In genomic region chr15:58344164-58345070, GRCh38 we compare ENCODE assay signal across 1 cellular context.
TF ChIP-seq lines count a peak whose summit lies in the region.

No MANE protein-coding gene starts in this region.

TF ChIP-seq in K562, 482 proteins besides CTCF, POLR2A, EP300 and RAD21 (continued from another document and continues in another):
- 0 out of 2 replicates have a peak, but pooled peaks have one; percentile 39 for TF ChIP-seq ELF4 (CRISPR knock-in tag; IDR thresholded peaks at IDR 0.05)
- no peak for TF ChIP-seq ZBTB40 (IDR thresholded peaks at IDR 0.05)
- TF ChIP-seq ZBTB40 (CRISPR knock-in tag; IDR thresholded peaks at IDR 0.05) = no peak
- TF ChIP-seq TFAM (CRISPR knock-in tag; conservative IDR thresholded peaks at IDR 0.05) = no peak
- TF ChIP-seq, protein P1, sequence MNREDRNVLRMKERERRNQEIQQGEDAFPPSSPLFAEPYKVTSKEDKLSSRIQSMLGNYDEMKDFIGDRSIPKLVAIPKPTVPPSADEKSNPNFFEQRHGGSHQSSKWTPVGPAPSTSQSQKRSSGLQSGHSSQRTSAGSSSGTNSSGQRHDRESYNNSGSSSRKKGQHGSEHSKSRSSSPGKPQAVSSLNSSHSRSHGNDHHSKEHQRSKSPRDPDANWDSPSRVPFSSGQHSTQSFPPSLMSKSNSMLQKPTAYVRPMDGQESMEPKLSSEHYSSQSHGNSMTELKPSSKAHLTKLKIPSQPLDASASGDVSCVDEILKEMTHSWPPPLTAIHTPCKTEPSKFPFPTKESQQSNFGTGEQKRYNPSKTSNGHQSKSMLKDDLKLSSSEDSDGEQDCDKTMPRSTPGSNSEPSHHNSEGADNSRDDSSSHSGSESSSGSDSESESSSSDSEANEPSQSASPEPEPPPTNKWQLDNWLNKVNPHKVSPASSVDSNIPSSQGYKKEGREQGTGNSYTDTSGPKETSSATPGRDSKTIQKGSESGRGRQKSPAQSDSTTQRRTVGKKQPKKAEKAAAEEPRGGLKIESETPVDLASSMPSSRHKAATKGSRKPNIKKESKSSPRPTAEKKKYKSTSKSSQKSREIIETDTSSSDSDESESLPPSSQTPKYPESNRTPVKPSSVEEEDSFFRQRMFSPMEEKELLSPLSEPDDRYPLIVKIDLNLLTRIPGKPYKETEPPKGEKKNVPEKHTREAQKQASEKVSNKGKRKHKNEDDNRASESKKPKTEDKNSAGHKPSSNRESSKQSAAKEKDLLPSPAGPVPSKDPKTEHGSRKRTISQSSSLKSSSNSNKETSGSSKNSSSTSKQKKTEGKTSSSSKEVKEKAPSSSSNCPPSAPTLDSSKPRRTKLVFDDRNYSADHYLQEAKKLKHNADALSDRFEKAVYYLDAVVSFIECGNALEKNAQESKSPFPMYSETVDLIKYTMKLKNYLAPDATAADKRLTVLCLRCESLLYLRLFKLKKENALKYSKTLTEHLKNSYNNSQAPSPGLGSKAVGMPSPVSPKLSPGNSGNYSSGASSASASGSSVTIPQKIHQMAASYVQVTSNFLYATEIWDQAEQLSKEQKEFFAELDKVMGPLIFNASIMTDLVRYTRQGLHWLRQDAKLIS (CRISPR knock-in tag; IDR thresholded peaks at IDR 0.05) = no peak
- TF ChIP-seq MECOM (CRISPR knock-in tag; IDR thresholded peaks at IDR 0.05) = no peak
- peak; percentile 47 for TF ChIP-seq TAL1 (IDR thresholded peaks at IDR 0.05)
- TF ChIP-seq ZNF121 (CRISPR knock-in tag; conservative IDR thresholded peaks at IDR 0.05) = no peak
- no peak for TF ChIP-seq ZNF785 (CRISPR knock-in tag; IDR thresholded peaks at IDR 0.05)
- TF ChIP-seq, protein P2, sequence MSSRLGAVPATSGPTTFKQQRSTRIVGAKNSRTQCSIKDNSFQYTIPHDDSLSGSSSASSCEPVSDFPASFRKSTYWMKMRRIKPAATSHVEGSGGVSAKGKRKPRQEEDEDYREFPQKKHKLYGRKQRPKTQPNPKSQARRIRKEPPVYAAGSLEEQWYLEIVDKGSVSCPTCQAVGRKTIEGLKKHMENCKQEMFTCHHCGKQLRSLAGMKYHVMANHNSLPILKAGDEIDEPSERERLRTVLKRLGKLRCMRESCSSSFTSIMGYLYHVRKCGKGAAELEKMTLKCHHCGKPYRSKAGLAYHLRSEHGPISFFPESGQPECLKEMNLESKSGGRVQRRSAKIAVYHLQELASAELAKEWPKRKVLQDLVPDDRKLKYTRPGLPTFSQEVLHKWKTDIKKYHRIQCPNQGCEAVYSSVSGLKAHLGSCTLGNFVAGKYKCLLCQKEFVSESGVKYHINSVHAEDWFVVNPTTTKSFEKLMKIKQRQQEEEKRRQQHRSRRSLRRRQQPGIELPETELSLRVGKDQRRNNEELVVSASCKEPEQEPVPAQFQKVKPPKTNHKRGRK (tag; IDR thresholded peaks at IDR 0.05) = no peak
- no peak for TF ChIP-seq NELFE (IDR thresholded peaks at IDR 0.05; ENCODE audit: insufficient read depth, insufficient read length)
- TF ChIP-seq ZNF444 (CRISPR knock-in tag; IDR thresholded peaks at IDR 0.05) = 0 out of 2 replicates have a peak, but pooled peaks have one; percentile 30
- TF ChIP-seq TCFL5 (CRISPR knock-in tag; conservative IDR thresholded peaks at IDR 0.05) = no peak
- no peak for TF ChIP-seq POLR2AphosphoS2 (IDR thresholded peaks at IDR 0.05; ENCODE audit: low read length)
- TF ChIP-seq, protein P3, sequence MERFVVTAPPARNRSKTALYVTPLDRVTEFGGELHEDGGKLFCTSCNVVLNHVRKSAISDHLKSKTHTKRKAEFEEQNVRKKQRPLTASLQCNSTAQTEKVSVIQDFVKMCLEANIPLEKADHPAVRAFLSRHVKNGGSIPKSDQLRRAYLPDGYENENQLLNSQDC (CRISPR knock-in tag; IDR thresholded peaks at IDR 0.05) = no peak
- TF ChIP-seq E2F4 (CRISPR knock-in tag; IDR thresholded peaks at IDR 0.05; ENCODE audit: low read depth) = no peak
- 0 out of 2 replicates have a peak, but pooled peaks have one; percentile 1 for TF ChIP-seq NFE2 (IDR thresholded peaks at IDR 0.05; ENCODE audit: low read depth)
- TF ChIP-seq, protein P4, sequence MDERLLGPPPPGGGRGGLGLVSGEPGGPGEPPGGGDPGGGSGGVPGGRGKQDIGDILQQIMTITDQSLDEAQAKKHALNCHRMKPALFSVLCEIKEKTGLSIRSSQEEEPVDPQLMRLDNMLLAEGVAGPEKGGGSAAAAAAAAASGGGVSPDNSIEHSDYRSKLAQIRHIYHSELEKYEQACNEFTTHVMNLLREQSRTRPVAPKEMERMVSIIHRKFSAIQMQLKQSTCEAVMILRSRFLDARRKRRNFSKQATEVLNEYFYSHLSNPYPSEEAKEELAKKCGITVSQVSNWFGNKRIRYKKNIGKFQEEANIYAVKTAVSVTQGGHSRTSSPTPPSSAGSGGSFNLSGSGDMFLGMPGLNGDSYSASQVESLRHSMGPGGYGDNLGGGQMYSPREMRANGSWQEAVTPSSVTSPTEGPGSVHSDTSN (CRISPR knock-in tag; IDR thresholded peaks at IDR 0.05; ENCODE audit: low read depth) = no peak
- TF ChIP-seq, protein P4 (tag; conservative IDR thresholded peaks at IDR 0.05; ENCODE audit: low read depth) = peak; percentile 43
- no peak for TF ChIP-seq SIX5 (IDR thresholded peaks at IDR 0.05; ENCODE audit: borderline replicate concordance in 1 of 2, insufficient read depth in 1 of 2, low read depth in 1 of 2, low read length in 2 of 2)
- no peak for TF ChIP-seq NR1H2 (CRISPR knock-in tag; IDR thresholded peaks at IDR 0.05)
- TF ChIP-seq, protein P5, sequence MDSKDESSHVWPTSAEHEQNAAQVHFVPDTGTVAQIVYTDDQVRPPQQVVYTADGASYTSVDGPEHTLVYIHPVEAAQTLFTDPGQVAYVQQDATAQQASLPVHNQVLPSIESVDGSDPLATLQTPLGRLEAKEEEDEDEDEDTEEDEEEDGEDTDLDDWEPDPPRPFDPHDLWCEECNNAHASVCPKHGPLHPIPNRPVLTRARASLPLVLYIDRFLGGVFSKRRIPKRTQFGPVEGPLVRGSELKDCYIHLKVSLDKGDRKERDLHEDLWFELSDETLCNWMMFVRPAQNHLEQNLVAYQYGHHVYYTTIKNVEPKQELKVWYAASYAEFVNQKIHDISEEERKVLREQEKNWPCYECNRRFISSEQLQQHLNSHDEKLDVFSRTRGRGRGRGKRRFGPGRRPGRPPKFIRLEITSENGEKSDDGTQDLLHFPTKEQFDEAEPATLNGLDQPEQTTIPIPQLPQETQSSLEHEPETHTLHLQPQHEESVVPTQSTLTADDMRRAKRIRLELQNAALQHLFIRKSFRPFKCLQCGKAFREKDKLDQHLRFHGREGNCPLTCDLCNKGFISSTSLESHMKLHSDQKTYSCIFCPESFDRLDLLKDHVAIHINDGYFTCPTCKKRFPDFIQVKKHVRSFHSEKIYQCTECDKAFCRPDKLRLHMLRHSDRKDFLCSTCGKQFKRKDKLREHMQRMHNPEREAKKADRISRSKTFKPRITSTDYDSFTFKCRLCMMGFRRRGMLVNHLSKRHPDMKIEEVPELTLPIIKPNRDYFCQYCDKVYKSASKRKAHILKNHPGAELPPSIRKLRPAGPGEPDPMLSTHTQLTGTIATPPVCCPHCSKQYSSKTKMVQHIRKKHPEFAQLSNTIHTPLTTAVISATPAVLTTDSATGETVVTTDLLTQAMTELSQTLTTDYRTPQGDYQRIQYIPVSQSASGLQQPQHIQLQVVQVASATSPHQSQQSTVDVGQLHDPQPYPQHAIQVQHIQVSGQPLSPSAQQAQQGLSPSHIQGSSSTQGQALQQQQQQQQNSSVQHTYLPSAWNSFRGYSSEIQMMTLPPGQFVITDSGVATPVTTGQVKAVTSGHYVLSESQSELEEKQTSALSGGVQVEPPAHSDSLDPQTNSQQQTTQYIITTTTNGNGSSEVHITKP (IDR thresholded peaks at IDR 0.05; ENCODE audit: partially characterized antibody) = no peak
- no peak for TF ChIP-seq NR0B1 (IDR thresholded peaks at IDR 0.05; ENCODE audit: partially characterized antibody)
- no peak for TF ChIP-seq FIP1L1 (IDR thresholded peaks at IDR 0.05; ENCODE audit: low read depth, low read length, poor library complexity, severe bottlenecking)
- TF ChIP-seq, protein P6, sequence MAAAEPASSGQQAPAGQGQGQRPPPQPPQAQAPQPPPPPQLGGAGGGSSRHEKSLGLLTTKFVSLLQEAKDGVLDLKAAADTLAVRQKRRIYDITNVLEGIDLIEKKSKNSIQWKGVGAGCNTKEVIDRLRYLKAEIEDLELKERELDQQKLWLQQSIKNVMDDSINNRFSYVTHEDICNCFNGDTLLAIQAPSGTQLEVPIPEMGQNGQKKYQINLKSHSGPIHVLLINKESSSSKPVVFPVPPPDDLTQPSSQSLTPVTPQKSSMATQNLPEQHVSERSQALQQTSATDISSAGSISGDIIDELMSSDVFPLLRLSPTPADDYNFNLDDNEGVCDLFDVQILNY (CRISPR knock-in tag; IDR thresholded peaks at IDR 0.05) = no peak
- TF ChIP-seq LEF1 (IDR thresholded peaks at IDR 0.05) = 0 out of 2 replicates have a peak, but pooled peaks have one; percentile 44
- TF ChIP-seq ERF (CRISPR knock-in tag; IDR thresholded peaks at IDR 0.05) = no peak
